Comparison of ENCODE assay signal across 15 cellular contexts in the genomic region with DNA sequence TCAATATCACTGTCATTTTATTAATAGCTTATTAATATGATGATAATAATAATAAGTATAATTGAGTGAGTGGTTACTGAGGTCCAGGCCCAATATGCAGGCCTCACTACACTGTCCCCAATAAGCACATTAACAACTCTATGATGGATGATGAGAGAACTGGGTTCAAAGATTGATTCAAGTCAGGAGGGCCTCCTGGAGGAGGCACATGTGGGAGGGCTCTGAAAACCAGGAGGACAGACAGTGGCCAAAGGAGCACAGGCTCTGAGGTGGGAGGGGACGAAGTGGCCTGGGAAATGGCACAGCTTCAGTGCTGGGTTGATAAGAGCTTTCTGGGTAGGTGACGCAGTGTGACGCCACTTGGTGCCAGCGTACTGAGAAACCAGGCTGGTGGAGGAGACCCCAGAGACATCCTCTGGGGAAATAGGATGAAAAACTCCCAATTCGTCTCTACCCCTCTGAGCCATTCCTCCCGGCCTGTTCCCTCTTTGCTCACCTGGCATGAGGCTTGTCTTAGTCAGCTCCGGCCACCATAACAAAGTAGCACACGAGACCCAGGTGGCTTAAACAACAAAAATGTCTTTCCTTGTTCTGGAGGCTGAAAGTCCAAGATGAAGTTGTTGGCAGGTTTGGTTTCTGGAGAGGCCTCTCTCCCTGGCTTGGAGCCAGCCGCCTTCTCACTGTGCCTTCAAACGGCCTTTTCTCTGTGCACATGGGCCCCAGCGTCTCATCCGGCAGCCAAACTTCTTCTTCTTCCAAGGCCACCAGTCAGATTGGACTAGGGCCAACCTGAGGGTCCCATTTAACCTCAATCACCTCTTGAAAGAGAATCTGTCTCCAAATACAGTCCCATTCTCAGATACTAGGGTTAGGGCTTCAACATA. TPM values are rescaled to one million over a fixed set of nuclear protein-coding genes. Genes with fewer than 3 reads are reported as not detected.
A peak's percentile ranks its signal among the peaks of the same experiment; 100 is the strongest.
DNase-seq lines count a peak whose midpoint lies in the region; ATAC-seq and TF ChIP-seq lines count a peak whose summit lies in the region.
"Had no signal": no experiment of that assay in that cellular context is flagged by ENCODE, and none has a peak within 500 bp of the region (broad histone marks: within the 10 kb centered on the region; RNA-seq: fewer than 3 reads in every experiment).

No MANE protein-coding gene starts in this region.

- peak; percentile 8 for DNase-seq in NCI-H1092 treated with DMSO at 0.1 percent for 48 hours (lab: John Stamatoyannopoulos, UW)
- no peak for DNase-seq in NCI-H1092 (lab: John Stamatoyannopoulos, UW)
- DNase-seq in RPMI8226, result peak; percentile 65
- DNase-seq in dorsolateral prefrontal cortex, result peak in 4 of 10 donors; percentile 44 to 61 (median 46)
- DNase-seq in superior temporal gyrus (ENCODE audit: extremely low spot score), result peak; percentile 55
- no peak for DNase-seq in heart right ventricle
- no peak for DNase-seq in suprapubic skin (ENCODE audit: low spot score in 2 of 2)
- no peak for DNase-seq in stimulated activated effector memory CD8-positive, alpha-beta T cell treated with anti-CD3 and anti-CD28 coated beads, Interleukin-12 subunit alpha, Interleukin-12 subunit beta, amount 100 ng/mL, for 72 hours (ENCODE audit: low spot score in 2 of 2)
- DNase-seq: GOT3, HFFc6, MG63, NCI-H1105 treated with DMSO at 0.1 percent for 48 hours, NCI-H187 treated with DMSO at 0.1 percent for 48 hours, PC-3 had no signal

- H3K4me3 ChIP-seq in dorsolateral prefrontal cortex, result no peak overlapping the region
- no peak overlapping the region for H3K4me3 ChIP-seq in heart right ventricle
- H3K4me3 ChIP-seq in suprapubic skin, result no peak overlapping the region
- H3K4me3 ChIP-seq: MG63 had no signal

- H3K4me1 ChIP-seq in heart right ventricle (no peaks in the 10 kb centered on the region), suprapubic skin (no peaks in the 10 kb centered on the region)

- no peak overlapping the region for H3K27ac Mint-ChIP-seq in stimulated activated effector memory CD8-positive, alpha-beta T cell treated with anti-CD3 and anti-CD28 coated beads, Interleukin-12 subunit alpha, Interleukin-12 subunit beta, amount 100 ng/mL, for 72 hours
- H3K27ac Mint-ChIP-seq: HFFc6 had no signal

- H3K9me3 Mint-ChIP-seq in stimulated activated effector memory CD8-positive, alpha-beta T cell treated with anti-CD3 and anti-CD28 coated beads, Interleukin-12 subunit alpha, Interleukin-12 subunit beta, amount 100 ng/mL, for 72 hours, result no peaks in the 10 kb centered on the region
- H3K9me3 Mint-ChIP-seq: HFFc6 had no signal

- no peaks in the 10 kb centered on the region for H3K4me1 Mint-ChIP-seq in stimulated activated effector memory CD8-positive, alpha-beta T cell treated with anti-CD3 and anti-CD28 coated beads, Interleukin-12 subunit alpha, Interleukin-12 subunit beta, amount 100 ng/mL, for 72 hours

- H3K9me3 ChIP-seq in heart right ventricle (no peaks in the 10 kb centered on the region), suprapubic skin (no peaks in the 10 kb centered on the region)
- H3K9me3 ChIP-seq: MG63 had no signal

- TF ChIP-seq CTCF in dorsolateral prefrontal cortex (IDR thresholded peaks at IDR 0.05 in 54 of 56, conservative IDR thresholded peaks at IDR 0.05 in 2 of 56; ENCODE audit: low read depth in 1 of 56, partially characterized antibody in 56 of 56) (no peak), heart right ventricle (IDR thresholded peaks at IDR 0.05) (no peak), suprapubic skin (IDR thresholded peaks at IDR 0.05) (no peak)

- H3K27me3 ChIP-seq in dorsolateral prefrontal cortex (no peaks in the 10 kb centered on the region), heart right ventricle (peaks cover 0 to 10% (median under 1%) of the 10 kb centered on the region in 7 donors), suprapubic skin (peaks cover 21% of the 10 kb centered on the region)
- H3K27me3 ChIP-seq: MG63 had no signal

- intact Hi-C loops in dorsolateral prefrontal cortex (cut with DNase I), result no loop called here
- intact Hi-C loops in heart right ventricle (cut with DNase I), result no loop called here

- no peak for TF ChIP-seq EP300 in suprapubic skin (IDR thresholded peaks at IDR 0.05)

- H3K27ac ChIP-seq in dorsolateral prefrontal cortex, result peak overlapping the region in 58 of 59 donors; percentile 62 to 99 (median 97)
- no peak overlapping the region for H3K27ac ChIP-seq in heart right ventricle
- H3K27ac ChIP-seq in suprapubic skin, result no peak overlapping the region

- no peak for ATAC-seq in heart right ventricle
- no peak for ATAC-seq in stimulated activated effector memory CD8-positive, alpha-beta T cell treated with anti-CD3 and anti-CD28 coated beads, Interleukin-12 subunit alpha, Interleukin-12 subunit beta, amount 100 ng/mL, for 72 hours
- ATAC-seq: HepG2, PC-3 had no signal

- 89 to 90% methylated on average over 12 of the region's 12 CpGs for WGBS in heart right ventricle, 2 donors
- WGBS in suprapubic skin, result 84% methylated on average over 12 of the region's 12 CpGs

- no peak for TF ChIP-seq POLR2A in suprapubic skin (IDR thresholded peaks at IDR 0.05)

- no peaks in the 10 kb centered on the region for H3K36me3 Mint-ChIP-seq in stimulated activated effector memory CD8-positive, alpha-beta T cell treated with anti-CD3 and anti-CD28 coated beads, Interleukin-12 subunit alpha, Interleukin-12 subunit beta, amount 100 ng/mL, for 72 hours

- no peak overlapping the region for H3K4me3 Mint-ChIP-seq in stimulated activated effector memory CD8-positive, alpha-beta T cell treated with anti-CD3 and anti-CD28 coated beads, Interleukin-12 subunit alpha, Interleukin-12 subunit beta, amount 100 ng/mL, for 72 hours
- H3K4me3 Mint-ChIP-seq: HFFc6 had no signal

- no peaks in the 10 kb centered on the region for H3K36me3 ChIP-seq in heart right ventricle
- H3K36me3 ChIP-seq in suprapubic skin, result no peaks in the 10 kb centered on the region
- H3K36me3 ChIP-seq: MG63 had no signal

RNA-seq across cellular contexts. Expression of gene NTNG2, which starts 31.6 kb away (rescaled TPM):
- total RNA-seq in dorsolateral prefrontal cortex (10 to 100 TPM; 21.7 to 81.3 (median 41.4) TPM), heart right ventricle (1 to 10 TPM; 1.2 to 7.6 (median 2.9) TPM), suprapubic skin (under 1 TPM; 0.08 to 0.80 (median 0.37) TPM)
- 1 to 10 TPM in 1 of 2 donors, under 1 TPM in 1; 0.29 to 2.4 TPM for polyA plus RNA-seq in heart right ventricle

Comparison
In these comparisons a context has a peak if more than half of its experiments do, and no peak if none do; other contexts are left out.
1. DNase-seq: peak in NCI-H1092 treated with DMSO at 0.1 percent for 48 hours (single experiment), RPMI8226 (single experiment) and superior temporal gyrus (single experiment); none in NCI-H1092 (single experiment), heart right ventricle (0 of 2), suprapubic skin (0 of 2) and stimulated activated effector memory CD8-positive, alpha-beta T cell treated with anti-CD3 and anti-CD28 coated beads, Interleukin-12 subunit alpha, Interleukin-12 subunit beta, amount 100 ng/mL, for 72 hours (0 of 2).
2. H3K27ac ChIP-seq: peak in dorsolateral prefrontal cortex (58 of 59); none in heart right ventricle (0 of 10) and suprapubic skin (single experiment).